19 cellular contexts compared by ENCODE assay signal in genomic region chr16:30964540-30965226, GRCh38.
"Had no signal": no experiment of that assay in that cellular context is flagged by ENCODE, and none has a peak within 500 bp of the region (broad histone marks: within the 10 kb centered on the region; RNA-seq: fewer than 3 reads in every experiment).

No MANE protein-coding gene starts in this region.

- H3K4me3 ChIP-seq: cardiac muscle cell, gastrocnemius medialis, heart right ventricle, psoas muscle, right lobe of liver, spleen, suprapubic skin, upper lobe of left lung had no signal

- H3K4me3 Mint-ChIP-seq: activated CD8-positive, alpha-beta memory T cell treated with anti-CD3 and anti-CD28 coated beads, Interleukin-2, amount 10 ng/mL, durations not matched to agents 7 days and 5 days; activated T-cell treated with anti-CD3 and anti-CD28 coated beads, Interleukin-2, amount 50 U/mL, for 4 hours; nephron progenitor cell had no signal

- H3K27ac ChIP-seq: cardiac muscle cell, epithelial cell of prostate, gastrocnemius medialis, heart right ventricle, psoas muscle, right lobe of liver, spleen, suprapubic skin, upper lobe of left lung had no signal

- ATAC-seq: activated CD8-positive, alpha-beta memory T cell treated with anti-CD3 and anti-CD28 coated beads, Interleukin-2, amount 10 ng/mL, durations not matched to agents 7 days and 5 days; activated T-cell treated with anti-CD3 and anti-CD28 coated beads, Interleukin-2, amount 50 U/mL, for 4 hours; gastrocnemius medialis; psoas muscle; stimulated activated naive CD8-positive, alpha-beta T cell treated with anti-CD3 and anti-CD28 coated beads, Interleukin-15, Interleukin-2, amounts not matched to agents 100 U/mL and 50 U/mL, for 24 hours had no signal

- H3K9me3 ChIP-seq: gastrocnemius medialis, heart right ventricle, psoas muscle, right lobe of liver, spleen, suprapubic skin, upper lobe of left lung had no signal

- DNase-seq: activated CD4-positive, alpha-beta T cell treated with anti-CD3 and anti-CD28 coated beads, Interleukin-2, amount 50 U/mL, for 4 hours; activated CD8-positive, alpha-beta memory T cell treated with anti-CD3 and anti-CD28 coated beads, Interleukin-2, amount 10 ng/mL, durations not matched to agents 7 days and 5 days; activated effector memory CD4-positive, alpha-beta T cell treated with anti-CD3 and anti-CD28 coated beads, Interleukin-2, amount 50 U/mL, for 16 hours; activated T-cell treated with anti-CD3 and anti-CD28 coated beads, Interleukin-2, amount 50 U/mL, for 4 hours; gastrocnemius medialis; heart right ventricle; nephron progenitor cell; psoas muscle; right lobe of liver; spleen; stimulated activated CD4-positive, alpha-beta T cell treated with anti-CD3 and anti-CD28 coated beads, Interleukin-1b, Interleukin-23, amount 100 ng/mL, for 48 hours; stimulated activated naive CD8-positive, alpha-beta T cell treated with anti-CD3 and anti-CD28 coated beads, Interleukin-15, Interleukin-2, amounts not matched to agents 100 U/mL and 50 U/mL, for 24 hours had no signal

- H3K9me3 Mint-ChIP-seq: activated T-cell treated with anti-CD3 and anti-CD28 coated beads, Interleukin-2, amount 50 U/mL, for 4 hours; nephron progenitor cell had no signal

- FAIRE-seq: astrocyte, colon, keratinocyte had no signal

- H3K27ac Mint-ChIP-seq: activated CD8-positive, alpha-beta memory T cell treated with anti-CD3 and anti-CD28 coated beads, Interleukin-2, amount 10 ng/mL, durations not matched to agents 7 days and 5 days had no signal

- H3K4me1 ChIP-seq: gastrocnemius medialis, heart right ventricle, right lobe of liver, suprapubic skin had no signal

- H3K27me3 Mint-ChIP-seq: activated CD8-positive, alpha-beta memory T cell treated with anti-CD3 and anti-CD28 coated beads, Interleukin-2, amount 10 ng/mL, durations not matched to agents 7 days and 5 days had no signal

- H3K27me3 ChIP-seq: cardiac muscle cell, gastrocnemius medialis, heart right ventricle, right lobe of liver, spleen, suprapubic skin, upper lobe of left lung had no signal
